ENCODE assay signal across 8 cellular contexts in genomic region chr1:161201828-161202712, GRCh38. TPM values are rescaled to one million over a fixed set of nuclear protein-coding genes. Genes with fewer than 3 reads are reported as not detected.
A peak's percentile ranks its signal among the peaks of the same experiment; 100 is the strongest.
DNase-seq lines count a peak whose midpoint lies in the region; TF ChIP-seq lines count a peak whose summit lies in the region.

NDUFS2 (plus strand) TSS chr1:161202367; CDS start chr1:161202386, 19 bp downstream.

- H3K4me2 ChIP-seq in GM23248 (ENCODE audit: unreplicated experiment) = peak within 1 kb of the TSS; percentile 87

- TF ChIP-seq CTCF in esophagus squamous epithelium (IDR thresholded peaks at IDR 0.05) = peak in 2 of 6 experiments; percentile 12 to 13

- H3K27me3 ChIP-seq in GM23248 (replicated peaks; ENCODE audit: insufficient read depth) (no peaks in the 10 kb centered on the region), esophagus squamous epithelium (no peaks in the 10 kb centered on the region)

- H3K9me2 ChIP-seq in GM23248 (ENCODE audit: insufficient read depth) = no peaks in the 10 kb centered on the region

- H3K4me3 ChIP-seq in GM23248 = peak within 1 kb of the TSS; percentile 91
- peak within 1 kb of the TSS; percentile 58 to 89 (median 80) for H3K4me3 ChIP-seq in esophagus squamous epithelium

- H2AFZ ChIP-seq in GM23248 = peak within 1 kb of the TSS; percentile 74

- DNase-seq in EH (ENCODE audit: low read depth) (peak; percentile 99), GM23248 (peak; percentile 100), Kasumi-1 (lab: John Stamatoyannopoulos, UW) (peak; percentile 98 to 99), RKO (ENCODE audit: low spot score) (peak; percentile 99), activated T-helper 1 cell treated with Interleukin-2 at 50 U/mL for 16 hours (ENCODE audit: low read depth) (peak; percentile 90), esophagus squamous epithelium (lab: John Stamatoyannopoulos, UW) (peak; percentile 93), myocyte (ENCODE audit: low read depth) (peak; percentile 99)
- peak; percentile 88 to 96 for DNase-seq in stimulated activated CD8-positive, alpha-beta memory T cell treated with anti-CD3 and anti-CD28 coated beads, Interleukin-7, amount 100 ng/mL, for 48 hours (ENCODE audit: extremely low read depth in 1 of 2, low read depth in 1 of 2)

- peak in 2 of 4 donors; percentile 51 to 88 for TF ChIP-seq POLR2A in esophagus squamous epithelium (IDR thresholded peaks at IDR 0.05)

- H3F3A ChIP-seq in GM23248 (ENCODE audit: insufficient read depth) = peaks cover 42% of the 10 kb centered on the region

- H3K9me3 ChIP-seq in GM23248 (ENCODE audit: low read depth) = no peaks in the 10 kb centered on the region
- H3K9me3 ChIP-seq in esophagus squamous epithelium = no peaks in the 10 kb centered on the region

- peak within 1 kb of the TSS; percentile 90 for H3K9ac ChIP-seq in GM23248

- peaks cover 56% of the 10 kb centered on the region for H3K79me2 ChIP-seq in GM23248 (ENCODE audit: insufficient read depth)

- in situ Hi-C loops in GM23248 (cut with MboI) = no loop called here

- 1% methylated on average over 53 of the region's 53 CpGs for WGBS in GM23248 (ENCODE audit: low coverage in 1 of 2, low lambda C conversion rate in 2 of 2, missing lambda C conversion rate in 2 of 2), 2 experiments
- 1 to 5% methylated on average over 21 to 31 of the region's 53 CpGs for WGBS in esophagus squamous epithelium, 2 donors

- peaks cover 14% of the 10 kb centered on the region; the same call in 1 of the 2 replicates for H3K36me3 ChIP-seq in GM23248 (ENCODE audit: low read depth)
- peaks cover 8 to 38% (median 9%) of the 10 kb centered on the region in 3 donors for H3K36me3 ChIP-seq in esophagus squamous epithelium

- intact Hi-C loops in esophagus squamous epithelium (cut with DNase I) = no loop called here

- H4K20me1 ChIP-seq in GM23248 (ENCODE audit: insufficient read depth) = no peaks in the 10 kb centered on the region

- peak within 1 kb of the TSS; percentile 97 for H3K27ac ChIP-seq in GM23248
- H3K27ac ChIP-seq in esophagus squamous epithelium = peak within 1 kb of the TSS; percentile 90 to 99 (median 97)

- H3K4me1 ChIP-seq in GM23248 (ENCODE audit: insufficient read depth) (peaks cover 46% of the 10 kb centered on the region), esophagus squamous epithelium (peaks cover 43 to 91% (median 80%) of the 10 kb centered on the region in 3 donors)

RNA-seq across cellular contexts. Expression of gene NDUFS2, which starts in this region (rescaled TPM):
- total RNA-seq in GM23248 (2014; rRNA removed; shearing (Covaris generic)) = 104 and 125 TPM in 2 replicates
- polyA plus RNA-seq in GM23248 (2016; fragmentation: Nextera tagmentation; extraction: Ambion mirVana) = 135 and 141 TPM in 2 replicates
- 100 to 1,000 TPM in 2 of 4 donors, 10 to 100 TPM in 2; 77.7 to 140 (median 93.7) TPM for total RNA-seq in esophagus squamous epithelium
- total RNA-seq in myocyte = 162 TPM in 2 replicates
- 130 TPM for polyA plus RNA-seq in myocyte (2012)

Comparison
In these comparisons a context has a peak if more than half of its experiments do, and no peak if none do; other contexts are left out.
1. Peak in every context shown above with its lines: DNase-seq, H3K4me3 ChIP-seq and H3K27ac ChIP-seq.